In genomic region chr17:78163881-78164747, GRCh38 we compare ENCODE assay signal across 1 cellular context.
TF ChIP-seq lines count a peak whose summit lies in the region.

No MANE protein-coding gene starts in this region.

TF ChIP-seq in SK-N-SH, 30 proteins besides CTCF, POLR2A, EP300 and RAD21 (continued from another document):
- no peak for TF ChIP-seq USF2 (IDR thresholded peaks at IDR 0.05; ENCODE audit: borderline replicate concordance, low read depth, low read length)
- no peak for TF ChIP-seq NFIC (IDR thresholded peaks at IDR 0.05; ENCODE audit: borderline replicate concordance)
- TF ChIP-seq USF1 (IDR thresholded peaks at IDR 0.05; ENCODE audit: borderline replicate concordance, low read depth) = no peak
- no peak for TF ChIP-seq MEF2A (IDR thresholded peaks at IDR 0.05; ENCODE audit: borderline replicate concordance, low read depth)
- no peak for TF ChIP-seq POLR2AphosphoS5 (IDR thresholded peaks at IDR 0.05; ENCODE audit: low read depth, low read length)
